31 cellular contexts compared by ENCODE assay signal in genomic region chr7:96436880-96437279, GRCh38.
"Had no signal": no experiment of that assay in that cellular context is flagged by ENCODE, and none has a peak within 500 bp of the region (broad histone marks: within the 10 kb centered on the region; RNA-seq: fewer than 3 reads in every experiment).

No MANE protein-coding gene starts in this region.

- H3K36me3 ChIP-seq: adrenal gland, ascending aorta, brain microvascular endothelial cell, breast epithelium, cardiac muscle cell had no signal

- H3K4me1 ChIP-seq: adrenal gland, ascending aorta, body of pancreas, breast epithelium had no signal

- H3K4me3 ChIP-seq: adrenal gland, ascending aorta, body of pancreas, breast epithelium, cardiac muscle cell had no signal

- FAIRE-seq: astrocyte, bronchial epithelial cell had no signal

- H3K9me3 ChIP-seq: adrenal gland, ascending aorta, body of pancreas, breast epithelium had no signal

- H3K27ac ChIP-seq: adrenal gland, ascending aorta, body of pancreas, brain microvascular endothelial cell, breast epithelium, cardiac muscle cell had no signal

- DNase-seq: activated effector memory CD4-positive, alpha-beta T cell treated with anti-CD3 and anti-CD28 coated beads, Interleukin-2, amount 50 U/mL, for 16 hours; activated effector memory CD4-positive, alpha-beta T cell treated with Interleukin-2 at 50 U/mL for 16 hours; activated gamma-delta T cell; activated gamma-delta T cell treated with Interleukin-2 at 50 U/mL for 16 hours; activated naive CD4-positive, alpha-beta T cell; activated naive CD4-positive, alpha-beta T cell treated with anti-CD3 and anti-CD28 coated beads for 36 hours; activated naive CD4-positive, alpha-beta T cell treated with anti-CD3 and anti-CD28 coated beads, Interleukin-2, amount 10 ng/mL, durations not matched to agents 7 days and 5 days; activated naive CD4-positive, alpha-beta T cell treated with anti-CD3 and anti-CD28 coated beads, Interleukin-2, amount 50 U/mL, for 16 hours; activated naive CD4-positive, alpha-beta T cell treated with Interleukin-2 at 50 U/mL for 16 hours; activated naive CD8-positive, alpha-beta T cell treated with anti-CD3 and anti-CD28 coated beads for 36 hours; activated naive CD8-positive, alpha-beta T cell treated with anti-CD3 and anti-CD28 coated beads, Interleukin-2, amount 10 ng/mL, durations not matched to agents 7 days and 5 days; activated naive CD8-positive, alpha-beta T cell treated with anti-CD3 and anti-CD28 coated beads, Interleukin-2, amount 50 U/mL, for 24 hours; activated T-cell treated with anti-CD3 and anti-CD28 coated beads, Interleukin-2, amount 50 U/mL, for 24 hours; activated T-cell treated with anti-CD3 and anti-CD28 coated beads, Interleukin-2, amount 50 U/mL, for 4 hours; activated T-cell treated with anti-CD3 and anti-CD28 coated beads, Interleukin-2, amount 50 U/mL, for 48 hours; activated T-cell treated with anti-CD3 and anti-CD28 coated beads, Interleukin-2, amount 50 U/mL, for 72 hours; adrenal gland; amniotic stem cell; amygdala; anterior cingulate cortex; aorta; body of pancreas; brain microvascular endothelial cell; caudate nucleus; central memory CD4-positive, alpha-beta T cell; cerebellar nuclear complex had no signal
